1 cellular context compared by ENCODE assay signal in the genomic region with DNA sequence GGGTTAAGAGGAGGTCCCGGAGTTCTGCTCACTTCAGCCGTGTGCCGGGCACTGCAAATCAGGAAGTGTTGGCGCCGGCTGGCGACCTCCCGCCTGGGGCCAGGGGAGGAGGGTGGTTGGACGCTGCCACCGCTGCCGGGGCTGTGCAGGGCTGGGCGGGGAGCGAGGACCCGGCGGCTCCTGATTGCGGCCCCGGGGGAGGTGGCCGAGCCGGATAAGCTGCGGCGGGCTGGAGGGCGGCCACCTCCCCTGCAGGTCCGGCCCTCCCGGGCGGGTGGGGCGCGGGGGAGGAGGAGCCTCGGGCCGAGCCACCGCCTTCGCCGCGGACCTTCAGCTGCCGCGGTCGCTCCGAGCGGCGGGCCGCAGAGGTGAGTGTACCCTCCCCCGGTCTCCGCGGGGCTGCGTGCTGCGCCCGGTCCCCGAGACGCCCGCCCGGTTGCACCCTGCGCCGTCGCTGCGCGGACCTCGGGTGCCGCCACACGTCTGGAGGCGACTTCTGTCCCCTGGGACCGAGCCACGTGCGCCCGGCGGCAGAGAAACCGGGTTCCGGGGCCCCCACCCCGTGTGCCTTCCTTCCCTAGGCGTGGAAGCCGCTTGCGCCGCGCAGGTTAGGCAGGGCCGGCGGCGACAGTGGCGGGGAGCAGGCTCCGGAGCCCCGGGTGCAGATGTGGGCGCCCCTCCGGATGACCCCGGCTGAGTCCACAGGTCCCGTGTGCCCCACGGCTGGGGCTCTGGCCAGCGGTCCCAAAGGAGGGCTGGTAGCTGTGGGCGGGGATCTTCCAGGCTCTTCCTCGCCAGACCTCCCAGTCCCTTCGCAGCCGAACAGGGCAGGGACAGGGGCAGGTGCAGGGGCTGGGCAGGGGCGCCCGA.
TF ChIP-seq lines count a peak whose summit lies in the region.

A gene with protein sequence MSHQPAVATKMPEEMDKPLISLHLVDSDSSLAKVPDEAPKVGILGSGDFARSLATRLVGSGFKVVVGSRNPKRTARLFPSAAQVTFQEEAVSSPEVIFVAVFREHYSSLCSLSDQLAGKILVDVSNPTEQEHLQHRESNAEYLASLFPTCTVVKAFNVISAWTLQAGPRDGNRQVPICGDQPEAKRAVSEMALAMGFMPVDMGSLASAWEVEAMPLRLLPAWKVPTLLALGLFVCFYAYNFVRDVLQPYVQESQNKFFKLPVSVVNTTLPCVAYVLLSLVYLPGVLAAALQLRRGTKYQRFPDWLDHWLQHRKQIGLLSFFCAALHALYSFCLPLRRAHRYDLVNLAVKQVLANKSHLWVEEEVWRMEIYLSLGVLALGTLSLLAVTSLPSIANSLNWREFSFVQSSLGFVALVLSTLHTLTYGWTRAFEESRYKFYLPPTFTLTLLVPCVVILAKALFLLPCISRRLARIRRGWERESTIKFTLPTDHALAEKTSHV (plus strand): TSS at position 314 of the 870 bp plus-strand sequence. CDS start 7,179 bp downstream, outside the sequence.

TF ChIP-seq in H1, 55 proteins besides CTCF, POLR2A, EP300 and RAD21 (continued from another document):
- TF ChIP-seq, protein P1, sequence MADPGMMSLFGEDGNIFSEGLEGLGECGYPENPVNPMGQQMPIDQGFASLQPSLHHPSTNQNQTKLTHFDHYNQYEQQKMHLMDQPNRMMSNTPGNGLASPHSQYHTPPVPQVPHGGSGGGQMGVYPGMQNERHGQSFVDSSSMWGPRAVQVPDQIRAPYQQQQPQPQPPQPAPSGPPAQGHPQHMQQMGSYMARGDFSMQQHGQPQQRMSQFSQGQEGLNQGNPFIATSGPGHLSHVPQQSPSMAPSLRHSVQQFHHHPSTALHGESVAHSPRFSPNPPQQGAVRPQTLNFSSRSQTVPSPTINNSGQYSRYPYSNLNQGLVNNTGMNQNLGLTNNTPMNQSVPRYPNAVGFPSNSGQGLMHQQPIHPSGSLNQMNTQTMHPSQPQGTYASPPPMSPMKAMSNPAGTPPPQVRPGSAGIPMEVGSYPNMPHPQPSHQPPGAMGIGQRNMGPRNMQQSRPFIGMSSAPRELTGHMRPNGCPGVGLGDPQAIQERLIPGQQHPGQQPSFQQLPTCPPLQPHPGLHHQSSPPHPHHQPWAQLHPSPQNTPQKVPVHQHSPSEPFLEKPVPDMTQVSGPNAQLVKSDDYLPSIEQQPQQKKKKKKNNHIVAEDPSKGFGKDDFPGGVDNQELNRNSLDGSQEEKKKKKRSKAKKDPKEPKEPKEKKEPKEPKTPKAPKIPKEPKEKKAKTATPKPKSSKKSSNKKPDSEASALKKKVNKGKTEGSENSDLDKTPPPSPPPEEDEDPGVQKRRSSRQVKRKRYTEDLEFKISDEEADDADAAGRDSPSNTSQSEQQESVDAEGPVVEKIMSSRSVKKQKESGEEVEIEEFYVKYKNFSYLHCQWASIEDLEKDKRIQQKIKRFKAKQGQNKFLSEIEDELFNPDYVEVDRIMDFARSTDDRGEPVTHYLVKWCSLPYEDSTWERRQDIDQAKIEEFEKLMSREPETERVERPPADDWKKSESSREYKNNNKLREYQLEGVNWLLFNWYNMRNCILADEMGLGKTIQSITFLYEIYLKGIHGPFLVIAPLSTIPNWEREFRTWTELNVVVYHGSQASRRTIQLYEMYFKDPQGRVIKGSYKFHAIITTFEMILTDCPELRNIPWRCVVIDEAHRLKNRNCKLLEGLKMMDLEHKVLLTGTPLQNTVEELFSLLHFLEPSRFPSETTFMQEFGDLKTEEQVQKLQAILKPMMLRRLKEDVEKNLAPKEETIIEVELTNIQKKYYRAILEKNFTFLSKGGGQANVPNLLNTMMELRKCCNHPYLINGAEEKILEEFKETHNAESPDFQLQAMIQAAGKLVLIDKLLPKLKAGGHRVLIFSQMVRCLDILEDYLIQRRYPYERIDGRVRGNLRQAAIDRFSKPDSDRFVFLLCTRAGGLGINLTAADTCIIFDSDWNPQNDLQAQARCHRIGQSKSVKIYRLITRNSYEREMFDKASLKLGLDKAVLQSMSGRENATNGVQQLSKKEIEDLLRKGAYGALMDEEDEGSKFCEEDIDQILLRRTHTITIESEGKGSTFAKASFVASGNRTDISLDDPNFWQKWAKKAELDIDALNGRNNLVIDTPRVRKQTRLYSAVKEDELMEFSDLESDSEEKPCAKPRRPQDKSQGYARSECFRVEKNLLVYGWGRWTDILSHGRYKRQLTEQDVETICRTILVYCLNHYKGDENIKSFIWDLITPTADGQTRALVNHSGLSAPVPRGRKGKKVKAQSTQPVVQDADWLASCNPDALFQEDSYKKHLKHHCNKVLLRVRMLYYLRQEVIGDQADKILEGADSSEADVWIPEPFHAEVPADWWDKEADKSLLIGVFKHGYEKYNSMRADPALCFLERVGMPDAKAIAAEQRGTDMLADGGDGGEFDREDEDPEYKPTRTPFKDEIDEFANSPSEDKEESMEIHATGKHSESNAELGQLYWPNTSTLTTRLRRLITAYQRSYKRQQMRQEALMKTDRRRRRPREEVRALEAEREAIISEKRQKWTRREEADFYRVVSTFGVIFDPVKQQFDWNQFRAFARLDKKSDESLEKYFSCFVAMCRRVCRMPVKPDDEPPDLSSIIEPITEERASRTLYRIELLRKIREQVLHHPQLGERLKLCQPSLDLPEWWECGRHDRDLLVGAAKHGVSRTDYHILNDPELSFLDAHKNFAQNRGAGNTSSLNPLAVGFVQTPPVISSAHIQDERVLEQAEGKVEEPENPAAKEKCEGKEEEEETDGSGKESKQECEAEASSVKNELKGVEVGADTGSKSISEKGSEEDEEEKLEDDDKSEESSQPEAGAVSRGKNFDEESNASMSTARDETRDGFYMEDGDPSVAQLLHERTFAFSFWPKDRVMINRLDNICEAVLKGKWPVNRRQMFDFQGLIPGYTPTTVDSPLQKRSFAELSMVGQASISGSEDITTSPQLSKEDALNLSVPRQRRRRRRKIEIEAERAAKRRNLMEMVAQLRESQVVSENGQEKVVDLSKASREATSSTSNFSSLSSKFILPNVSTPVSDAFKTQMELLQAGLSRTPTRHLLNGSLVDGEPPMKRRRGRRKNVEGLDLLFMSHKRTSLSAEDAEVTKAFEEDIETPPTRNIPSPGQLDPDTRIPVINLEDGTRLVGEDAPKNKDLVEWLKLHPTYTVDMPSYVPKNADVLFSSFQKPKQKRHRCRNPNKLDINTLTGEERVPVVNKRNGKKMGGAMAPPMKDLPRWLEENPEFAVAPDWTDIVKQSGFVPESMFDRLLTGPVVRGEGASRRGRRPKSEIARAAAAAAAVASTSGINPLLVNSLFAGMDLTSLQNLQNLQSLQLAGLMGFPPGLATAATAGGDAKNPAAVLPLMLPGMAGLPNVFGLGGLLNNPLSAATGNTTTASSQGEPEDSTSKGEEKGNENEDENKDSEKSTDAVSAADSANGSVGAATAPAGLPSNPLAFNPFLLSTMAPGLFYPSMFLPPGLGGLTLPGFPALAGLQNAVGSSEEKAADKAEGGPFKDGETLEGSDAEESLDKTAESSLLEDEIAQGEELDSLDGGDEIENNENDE (IDR thresholded peaks at IDR 0.05; ENCODE audit: insufficient replicate concordance, low read length): no peak
- no peak for TF ChIP-seq KDM1A (IDR thresholded peaks at IDR 0.05; ENCODE audit: borderline replicate concordance, low read length)
- TF ChIP-seq, protein P2, sequence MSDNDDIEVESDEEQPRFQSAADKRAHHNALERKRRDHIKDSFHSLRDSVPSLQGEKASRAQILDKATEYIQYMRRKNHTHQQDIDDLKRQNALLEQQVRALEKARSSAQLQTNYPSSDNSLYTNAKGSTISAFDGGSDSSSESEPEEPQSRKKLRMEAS (IDR thresholded peaks at IDR 0.05): peak; percentile 87
- TF ChIP-seq SAP30 (IDR thresholded peaks at IDR 0.05; ENCODE audit: insufficient read depth, insufficient replicate concordance, low read length): no peak
- peak; percentile 31 for TF ChIP-seq EZH2 (IDR thresholded peaks at IDR 0.05; ENCODE audit: low read depth, low read length, severe bottlenecking)
- TF ChIP-seq, protein P3, sequence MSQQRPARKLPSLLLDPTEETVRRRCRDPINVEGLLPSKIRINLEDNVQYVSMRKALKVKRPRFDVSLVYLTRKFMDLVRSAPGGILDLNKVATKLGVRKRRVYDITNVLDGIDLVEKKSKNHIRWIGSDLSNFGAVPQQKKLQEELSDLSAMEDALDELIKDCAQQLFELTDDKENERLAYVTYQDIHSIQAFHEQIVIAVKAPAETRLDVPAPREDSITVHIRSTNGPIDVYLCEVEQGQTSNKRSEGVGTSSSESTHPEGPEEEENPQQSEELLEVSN (IDR thresholded peaks at IDR 0.05): peak; percentile 51
- TF ChIP-seq POU5F1 (IDR thresholded peaks at IDR 0.05; ENCODE audit: low read depth, low read length): no peak
- peak; percentile 48; the same call in 1 of the 2 replicates for TF ChIP-seq TAF1 (IDR thresholded peaks at IDR 0.05; ENCODE audit: low read depth, low read length)
- TF ChIP-seq RNF2 (IDR thresholded peaks at IDR 0.05; ENCODE audit: borderline replicate concordance, low read depth, low read length, missing control alignments, poor library complexity, severe bottlenecking): no peak
- peak; percentile 34; the same call in 1 of the 2 replicates for TF ChIP-seq TBP (IDR thresholded peaks at IDR 0.05; ENCODE audit: low read depth, low read length)
- peak; percentile 60; the same call in 1 of the 2 replicates for TF ChIP-seq PHF8 (conservative IDR thresholded peaks at IDR 0.05; ENCODE audit: low read depth, low read length)
- peak; percentile 27; the same call in 1 of the 2 replicates for TF ChIP-seq SUZ12 (IDR thresholded peaks at IDR 0.05; ENCODE audit: low read length)
- TF ChIP-seq SIN3A (conservative IDR thresholded peaks at IDR 0.05 in 1 of 2, IDR thresholded peaks at IDR 0.05 in 1 of 2; ENCODE audit: low read depth in 1 of 2, low read length in 2 of 2): 0 out of 4 replicates have a peak, but pooled peaks of 1 of the 2 experiments have one; percentile 20
- no peak for TF ChIP-seq SIX5 (IDR thresholded peaks at IDR 0.05; ENCODE audit: low read depth, low read length)
- TF ChIP-seq JUN (IDR thresholded peaks at IDR 0.05; ENCODE audit: low read depth, low read length): no peak
- peak; percentile 48 for TF ChIP-seq ASH2L (IDR thresholded peaks at IDR 0.05; ENCODE audit: low read length)
- TF ChIP-seq YY1 (IDR thresholded peaks at IDR 0.05; ENCODE audit: low read depth, low read length): no peak
- TF ChIP-seq RBBP5 (IDR thresholded peaks at IDR 0.05; ENCODE audit: borderline replicate concordance, low read depth, low read length): peak; percentile 47; the same call in 1 of the 2 replicates
- TF ChIP-seq KDM4A (IDR thresholded peaks at IDR 0.05; ENCODE audit: low read depth, low read length, severe bottlenecking): peak; percentile 84
- TF ChIP-seq ZNF274 (IDR thresholded peaks at IDR 0.05; ENCODE audit: borderline replicate concordance, extremely low read depth, low read length): no peak
